In genomic region chr16:23827245-23827543, GRCh38 we compare ENCODE assay signal across 12 cellular contexts. TPM values are rescaled to one million over a fixed set of nuclear protein-coding genes. Genes with fewer than 3 reads are reported as not detected.
A peak's percentile ranks its signal among the peaks of the same experiment; 100 is the strongest.
DNase-seq lines count a peak whose midpoint lies in the region; ATAC-seq and TF ChIP-seq lines count a peak whose summit lies in the region.
"Had no signal": no experiment of that assay in that cellular context is flagged by ENCODE, and none has a peak within 500 bp of the region (broad histone marks: within the 10 kb centered on the region; RNA-seq: fewer than 3 reads in every experiment).

No MANE protein-coding gene starts in this region.

- no peak overlapping the region for H3K4me3 Mint-ChIP-seq in mesothelial cell of epicardium

- peaks cover 0 to 18% of the 10 kb centered on the region in 2 donors for H3K36me3 Mint-ChIP-seq in activated naive CD4-positive, alpha-beta T cell treated with anti-CD3 and anti-CD28 coated beads, Interleukin-2, amount 50 U/mL, for 72 hours
- H3K36me3 Mint-ChIP-seq in mesothelial cell of epicardium = no peaks in the 10 kb centered on the region

- peak; percentile 40 for ATAC-seq in HG03378 (IDR thresholded peaks at IDR 0.05; ENCODE audit: unreplicated experiment)
- ATAC-seq in activated naive CD4-positive, alpha-beta T cell treated with anti-CD3 and anti-CD28 coated beads, Interleukin-2, amount 50 U/mL, for 72 hours = peak; percentile 97 to 98
- ATAC-seq in HG02870 (IDR thresholded peaks at IDR 0.05; ENCODE audit: unreplicated experiment) = no peak
- ATAC-seq in GM21619 (IDR thresholded peaks at IDR 0.05; ENCODE audit: unreplicated experiment) = no peak

- peak; percentile 31 for DNase-seq in stimulated activated CD4-positive, alpha-beta T cell treated with anti-CD3 and anti-CD28 coated beads, Interleukin-4, amount 100 ng/mL, for 24 hours
- no peak for DNase-seq in stimulated activated CD4-positive, alpha-beta T cell treated with anti-CD3 and anti-CD28 coated beads, Interleukin-12 subunit alpha, Interleukin-12 subunit beta, amount 100 ng/mL, for 4 hours
- no peak for DNase-seq in activated naive CD4-positive, alpha-beta T cell treated with anti-CD3 and anti-CD28 coated beads, Interleukin-2, amount 50 U/mL, for 72 hours (ENCODE audit: low spot score in 2 of 2)
- DNase-seq in mesothelial cell of epicardium (ENCODE audit: low spot score in 2 of 2, unreplicated experiment in 2 of 2) = no peak
- no peak for DNase-seq in GM20000 (ENCODE audit: low spot score)
- DNase-seq: activated CD4-positive, CD25-positive, alpha-beta regulatory T cell treated with anti-CD3 and anti-CD28 coated beads, Interleukin-2, amount 50 U/mL, for 72 hours; GOT3; NCI-H146; stimulated activated CD4-positive, alpha-beta T cell treated with anti-CD3 and anti-CD28 coated beads, Interleukin-1b, Interleukin-23, amount 100 ng/mL, for 48 hours had no signal

- peaks cover 4 to 19% of the 10 kb centered on the region in 2 donors for H3K9me3 Mint-ChIP-seq in activated naive CD4-positive, alpha-beta T cell treated with anti-CD3 and anti-CD28 coated beads, Interleukin-2, amount 50 U/mL, for 72 hours
- H3K9me3 Mint-ChIP-seq in mesothelial cell of epicardium = peaks cover 26% of the 10 kb centered on the region

- no peaks in the 10 kb centered on the region for H3K4me1 Mint-ChIP-seq in mesothelial cell of epicardium

- H3K27ac Mint-ChIP-seq in activated naive CD4-positive, alpha-beta T cell treated with anti-CD3 and anti-CD28 coated beads, Interleukin-2, amount 50 U/mL, for 72 hours = peak overlapping the region in 1 of 2 donors; percentile 63
- no peak overlapping the region for H3K27ac Mint-ChIP-seq in mesothelial cell of epicardium

- peaks cover 53% of the 10 kb centered on the region for H3K27me3 Mint-ChIP-seq in mesothelial cell of epicardium (ENCODE audit: low read depth)

- TF ChIP-seq CTCF in mesothelial cell of epicardium (IDR thresholded peaks at IDR 0.05; ENCODE audit: unreplicated experiment) (no peak), GM20000 (IDR thresholded peaks at IDR 0.05; ENCODE audit: extremely low read depth, missing control alignments) (no peak)

RNA-seq across cellular contexts. Expression of gene PRKCB, which starts 8.6 kb away (rescaled TPM):
- total RNA-seq in activated naive CD4-positive, alpha-beta T cell treated with anti-CD3 and anti-CD28 coated beads, Interleukin-2, amount 50 U/mL, for 72 hours = 10 to 100 TPM; 47.8 to 89.9 TPM
- 0.27 to 0.38 TPM (median 0.27 TPM) in 3 replicates for total RNA-seq in mesothelial cell of epicardium

Comparison
In these comparisons a context has a peak if more than half of its experiments do, and no peak if none do; other contexts are left out.
1. ATAC-seq: peak in HG03378 (single experiment) and activated naive CD4-positive, alpha-beta T cell treated with anti-CD3 and anti-CD28 coated beads, Interleukin-2, amount 50 U/mL, for 72 hours (2 of 2); none in HG02870 (single experiment) and GM21619 (single experiment).
2. RNA of gene PRKCB, which starts 8.6 kb away (total RNA-seq): 47.8 to 89.9 TPM in activated naive CD4-positive, alpha-beta T cell treated with anti-CD3 and anti-CD28 coated beads, Interleukin-2, amount 50 U/mL, for 72 hours; 0.27 to 0.38 TPM in mesothelial cell of epicardium; every median in the first group is over 10 times any median in the second.